In the genomic region with DNA sequence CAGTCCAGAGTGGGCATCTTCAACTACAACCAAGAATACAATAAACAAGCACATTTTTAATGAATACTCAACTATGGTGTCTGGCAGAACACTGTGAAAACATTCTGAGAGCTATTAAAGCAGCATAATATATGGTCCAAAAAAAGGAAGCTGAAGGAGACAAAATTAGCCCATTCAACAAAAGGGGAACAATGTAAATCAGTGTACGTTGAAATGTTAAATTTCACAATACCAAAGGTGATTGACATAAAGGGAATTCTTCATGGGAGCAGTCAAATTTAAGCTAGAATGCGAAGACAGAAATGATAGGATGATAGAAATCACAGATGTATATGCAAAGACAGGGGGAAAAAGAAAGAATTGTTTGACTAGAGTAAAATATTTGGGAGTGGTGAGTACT, we compare ENCODE assay signal across 18 cellular contexts. TPM values are rescaled to one million over a fixed set of nuclear protein-coding genes. Genes with fewer than 3 reads are reported as not detected.
A peak's percentile ranks its signal among the peaks of the same experiment; 100 is the strongest.
DNase-seq lines count a peak whose midpoint lies in the region; ATAC-seq and TF ChIP-seq lines count a peak whose summit lies in the region.
"Had no signal": no experiment of that assay in that cellular context is flagged by ENCODE, and none has a peak within 500 bp of the region (broad histone marks: within the 10 kb centered on the region; RNA-seq: fewer than 3 reads in every experiment).

No MANE protein-coding gene starts in this region.

- in situ Hi-C loops in HAP-1 (cut with MboI; ENCODE audit: low sequenced_read_pairs), result loop anchor here (25.0 kb wide), 1 partner anchor 982 kb away; no protein-coding TSS in a partner anchor

- intact Hi-C loops in OCI-LY7 (cut with micrococcal nuclease; ENCODE audit: unreplicated experiment) (no loop called here), aorta (cut with DNase I) (no loop called here)

- H3K27me3 Mint-ChIP-seq in HFFc6 (ENCODE audit: insufficient read depth) (peaks cover 2% of the 10 kb centered on the region; the same call in 1 of the 2 replicates), memory B cell (no peaks in the 10 kb centered on the region)

- ATAC-seq in memory B cell (ENCODE audit: low read depth) (no peak), aorta (ENCODE audit: low FRiP score) (no peak)
- ATAC-seq: lower lobe of right lung, right lobe of liver, SK-N-SH treated with all-trans-retinoic acid at 6 μM for 48 hours had no signal

- H3K27me3 ChIP-seq in BLaER1 treated with 17β-estradiol and CSF1 and Interleukin-3, amounts not matched to agents 10 nM and 100 nM, result no peaks in the 10 kb centered on the region
- H3K27me3 ChIP-seq in aorta (ENCODE audit: control insufficient read depth in 1 of 2, insufficient read depth in 2 of 2, low read length in 1 of 2) (no peaks in the 10 kb centered on the region), HAP-1 (ENCODE audit: low read depth) (no peaks in the 10 kb centered on the region)
- H3K27me3 ChIP-seq: hepatocyte, pancreas, right lobe of liver, thyroid gland had no signal

- H3K27ac ChIP-seq in BLaER1 treated with 17β-estradiol and CSF1 and Interleukin-3, amounts not matched to agents 10 nM and 100 nM, result peak overlapping the region in 9 of 11 experiments; percentile 50 to 86 (median 75); a peak in 17 of 22 replicates
- H3K27ac ChIP-seq in OCI-LY7 (ENCODE audit: low read depth, low read length, poor library complexity, severe bottlenecking) (no peak overlapping the region), aorta (ENCODE audit: low read depth in 1 of 2, low read length in 2 of 2) (no peak overlapping the region)
- H3K27ac ChIP-seq: GM23248, hepatocyte, lower lobe of right lung, pancreas, right lobe of liver, thyroid gland had no signal

- peaks cover 0 to 59% (median 40%) of the 10 kb centered on the region in 11 experiments; a peak in 15 of 22 replicates for H3K36me3 ChIP-seq in BLaER1 treated with 17β-estradiol and CSF1 and Interleukin-3, amounts not matched to agents 10 nM and 100 nM
- H3K36me3 ChIP-seq in OCI-LY7 (ENCODE audit: insufficient read depth, low read length) (peaks cover 47% of the 10 kb centered on the region), aorta (ENCODE audit: control insufficient read depth in 1 of 2, insufficient read depth in 2 of 2, low read length in 1 of 2) (peaks cover 0 to 7% of the 10 kb centered on the region in 2 donors), HAP-1 (replicated peaks) (peaks cover 4% of the 10 kb centered on the region; the same call in 1 of the 2 replicates)
- H3K36me3 ChIP-seq: pancreas had no signal

- no peaks in the 10 kb centered on the region for H3K9me3 ChIP-seq in BLaER1 treated with 17β-estradiol and CSF1 and Interleukin-3, amounts not matched to agents 10 nM and 100 nM (replicated peaks in 1 of 11)
- H3K9me3 ChIP-seq in OCI-LY7 (ENCODE audit: low read length) (no peaks in the 10 kb centered on the region), aorta (ENCODE audit: control insufficient read depth, low read length) (no peaks in the 10 kb centered on the region), HAP-1 (no peaks in the 10 kb centered on the region)
- H3K9me3 ChIP-seq: lower lobe of right lung, pancreas, right lobe of liver, thyroid gland had no signal

- peaks cover 36% of the 10 kb centered on the region for H3K4me1 Mint-ChIP-seq in HFFc6 (ENCODE audit: low read depth)
- peaks cover 11% of the 10 kb centered on the region for H3K4me1 Mint-ChIP-seq in memory B cell

- DNase-seq in HFFc6 (no peak), OCI-LY7 (ENCODE audit: low spot score) (peak; percentile 32), memory B cell (ENCODE audit: low spot score in 2 of 2) (no peak), aorta (no peak), HAP-1 (ENCODE audit: low spot score in 2 of 2) (no peak), kidney glomerular epithelial cell (lab: John Stamatoyannopoulos, UW) (no peak)
- DNase-seq: Calu3, GM23248, lower lobe of right lung, NCI-H1436 treated with DMSO at 0.1 percent for 48 hours, NCI-H774, pancreas, right lobe of liver, thyroid gland had no signal

- H2AFZ ChIP-seq in OCI-LY7 (ENCODE audit: low read length), result no peak overlapping the region
- H2AFZ ChIP-seq: GM23248, hepatocyte had no signal

- CTCF ChIA-PET in OCI-LY7 (lab: Charles Lee; ENCODE audit: unreplicated experiment), result interaction anchor here (0.7 to 1.9 kb wide), 4 partner anchors 9 to 50 kb away, joined by 3 to 7 read pairs (median 6); a partner anchor contains a TSS

- peak overlapping the region; percentile 2 to 94 (median 71); a peak in 19 of 22 replicates for H3K4me2 ChIP-seq in BLaER1 treated with 17β-estradiol and CSF1 and Interleukin-3, amounts not matched to agents 10 nM and 100 nM
- peak overlapping the region; percentile 49 for H3K4me2 ChIP-seq in OCI-LY7 (ENCODE audit: low read length)
- H3K4me2 ChIP-seq: hepatocyte had no signal

- no peaks in the 10 kb centered on the region for H4K20me1 ChIP-seq in BLaER1 treated with 17β-estradiol and CSF1 and Interleukin-3, amounts not matched to agents 10 nM and 100 nM
- no peaks in the 10 kb centered on the region for H4K20me1 ChIP-seq in OCI-LY7 (ENCODE audit: insufficient read depth, low read length)

- H3K4me1 ChIP-seq in BLaER1 treated with 17β-estradiol and CSF1 and Interleukin-3, amounts not matched to agents 10 nM and 100 nM, result peaks cover 57 to 100% (median 92%) of the 10 kb centered on the region in 10 experiments
- H3K4me1 ChIP-seq in OCI-LY7 (ENCODE audit: insufficient read depth, low read length, poor library complexity, severe bottlenecking) (peaks cover 23% of the 10 kb centered on the region), aorta (ENCODE audit: control insufficient read depth in 1 of 2, insufficient read depth in 2 of 2, low read length in 2 of 2) (no peaks in the 10 kb centered on the region), HAP-1 (no peaks in the 10 kb centered on the region)
- H3K4me1 ChIP-seq: lower lobe of right lung, pancreas, right lobe of liver, thyroid gland had no signal

- WGBS in aorta, 2 donors, result 90 to 92% methylated on average over 2 of the region's 2 CpGs

- H3K9me3 Mint-ChIP-seq in HFFc6 (no peaks in the 10 kb centered on the region), memory B cell (no peaks in the 10 kb centered on the region)

- POLR2A ChIA-PET in OCI-LY7 (lab: Charles Lee), result interaction anchor here (0.6 to 3.9 kb wide), 15 partner anchors 8 to 914 kb away, joined by 3 to 29 read pairs (median 3); a partner anchor contains a TSS

- TF ChIP-seq CTCF in HFFc6 (IDR thresholded peaks at IDR 0.05) (no peak), OCI-LY7 (conservative IDR thresholded peaks at IDR 0.05; ENCODE audit: low read length) (0 out of 2 replicates have a peak, but pooled peaks have one; percentile 16)

- H3K9ac ChIP-seq in BLaER1 treated with 17β-estradiol and CSF1 and Interleukin-3, amounts not matched to agents 10 nM and 100 nM, result peak overlapping the region in 7 of 11 experiments; percentile 7 to 68 (median 57); a peak in 11 of 22 replicates
- H3K9ac ChIP-seq: GM23248 had no signal

- H3K36me3 Mint-ChIP-seq in HFFc6 (ENCODE audit: low read depth) (peaks cover 19% of the 10 kb centered on the region), memory B cell (peaks cover 27% of the 10 kb centered on the region)

- BruUV-seq in OCI-LY7 (replicated peaks; lab: Mats Ljungman, UMichigan), result no TSS peak

- peak overlapping the region in 5 of 10 experiments; percentile 7 to 60 (median 33); a peak in 7 of 20 replicates for H3K4me3 ChIP-seq in BLaER1 treated with 17β-estradiol and CSF1 and Interleukin-3, amounts not matched to agents 10 nM and 100 nM
- H3K4me3 ChIP-seq in OCI-LY7 (ENCODE audit: low read depth, low read length, poor library complexity, severe bottlenecking), result no peak overlapping the region
- no peak overlapping the region for H3K4me3 ChIP-seq in aorta (ENCODE audit: low read length in 2 of 2)
- no peak overlapping the region for H3K4me3 ChIP-seq in HAP-1
- H3K4me3 ChIP-seq: GM23248, hepatocyte, lower lobe of right lung, pancreas, right lobe of liver, thyroid gland had no signal

- H3K27ac Mint-ChIP-seq in HFFc6 (0 out of 2 replicates have a peak overlapping the region, but pooled peaks have one; percentile 14), memory B cell (peak overlapping the region; percentile 10)

- H3K9me2 ChIP-seq in OCI-LY7 (ENCODE audit: insufficient read depth, low read length), result no peaks in the 10 kb centered on the region

- H3K4me3 Mint-ChIP-seq in HFFc6 (no peak overlapping the region), memory B cell (no peak overlapping the region)

- H3K79me2 ChIP-seq in OCI-LY7 (ENCODE audit: insufficient read depth, low read depth, low read length), result no peaks in the 10 kb centered on the region
- H3K79me2 ChIP-seq: hepatocyte had no signal

RNA-seq across cellular contexts. Expression of a gene that starts 41.3 kb away (rescaled TPM):
- not detected for total RNA-seq in HFFc6 (2021; fragmentation: NEBNext Ultra II Directional; extraction: Animal tissue kit (Norgen Biotek cat#: 25700))
- 0.13 and 2.4 TPM in 2 replicates for total RNA-seq in OCI-LY7 (2014; rRNA removed; shearing (Covaris generic))
- 0.35 and 0.36 TPM in 2 replicates for total RNA-seq in OCI-LY7 (2022)
- total RNA-seq in aorta, result under 1 TPM; 0.48 to 0.65 TPM
- polyA plus RNA-seq in aorta, result under 1 TPM in 1 of 2 donors, not detected in 1; 0.03 TPM
- total RNA-seq: GM23248, HT1080, right lobe of liver had no signal

RNA-seq across cellular contexts. Expression of a gene that starts 50.2 kb away (rescaled TPM):
- 10 to 100 TPM; 37.1 to 53.6 (median 44.9) TPM for total RNA-seq in HFFc6 (2021; fragmentation: NEBNext Ultra II Directional; extraction: Animal tissue kit (Norgen Biotek cat#: 25700))
- 35.8 and 38.9 TPM in 2 replicates for total RNA-seq in OCI-LY7 (2014; rRNA removed; shearing (Covaris generic))
- total RNA-seq in OCI-LY7 (2022) (66.5 and 72.0 TPM in 2 replicates), aorta (10 to 100 TPM; 29.1 to 43.3 TPM)
- polyA plus RNA-seq in aorta, result 1 to 10 TPM; 9.1 to 9.2 TPM

Comparison
In these comparisons a context has a peak if more than half of its experiments do, and no peak if none do; other contexts are left out.
1. H3K27ac ChIP-seq: peak in BLaER1 treated with 17β-estradiol and CSF1 and Interleukin-3, amounts not matched to agents 10 nM and 100 nM (9 of 11); none in OCI-LY7 (single experiment) and aorta (0 of 2).